ENCODE assay signal across 22 cellular contexts in genomic region chrX:7116081-7116480, GRCh38.
"Had no signal": no experiment of that assay in that cellular context is flagged by ENCODE, and none has a peak within 500 bp of the region (broad histone marks: within the 10 kb centered on the region; RNA-seq: fewer than 3 reads in every experiment).

No MANE protein-coding gene starts in this region.

- H3K9ac ChIP-seq: neural progenitor cell had no signal

- H3K27ac ChIP-seq: coronary artery, foreskin keratinocyte, hepatocyte, neural progenitor cell, ovary, right lobe of liver, spleen, stomach, thoracic aorta, transverse colon had no signal

- H2AFZ ChIP-seq: hepatocyte, neural progenitor cell had no signal

- H3K4me3 Mint-ChIP-seq: endodermal cell; natural killer cell treated with Interleukin-12 subunit alpha and Interleukin-12 subunit beta and Interleukin-15 and Interleukin-18, amount 100 ng/mL, for 72 hours; neural progenitor cell; stimulated activated naive B cell treated with anti-CD40 and anti-IgM and Interleukin-4, amounts not matched to agents 10 μg/mL and 1 μg/mL and 100 μg/mL, for 72 hours had no signal

- H3K4me1 ChIP-seq: foreskin keratinocyte, neural progenitor cell had no signal

- H3K27me3 Mint-ChIP-seq: natural killer cell treated with Interleukin-12 subunit alpha and Interleukin-12 subunit beta and Interleukin-15 and Interleukin-18, amount 100 ng/mL, for 72 hours; stimulated activated naive B cell treated with anti-CD40 and anti-IgM and Interleukin-4, amounts not matched to agents 10 μg/mL and 1 μg/mL and 100 μg/mL, for 72 hours had no signal

- H3K27me3 ChIP-seq: foreskin keratinocyte, hepatocyte, neural progenitor cell, ovary, right lobe of liver, spleen, stomach, transverse colon had no signal

- H3K4me3 ChIP-seq: coronary artery, hepatocyte, lung, neural progenitor cell, ovary, right lobe of liver, spleen, stomach, thoracic aorta, transverse colon had no signal

- H3K36me3 ChIP-seq: neural progenitor cell, ovary, right lobe of liver, stomach, thoracic aorta, transverse colon had no signal

- ATAC-seq: foreskin keratinocyte; natural killer cell treated with Interleukin-12 subunit alpha and Interleukin-12 subunit beta and Interleukin-15 and Interleukin-18, amount 100 ng/mL, for 72 hours; right lobe of liver had no signal

- H3K9me3 Mint-ChIP-seq: natural killer cell treated with Interleukin-12 subunit alpha and Interleukin-12 subunit beta and Interleukin-15 and Interleukin-18, amount 100 ng/mL, for 72 hours had no signal

- H3K27ac Mint-ChIP-seq: endodermal cell; natural killer cell treated with Interleukin-12 subunit alpha and Interleukin-12 subunit beta and Interleukin-15 and Interleukin-18, amount 100 ng/mL, for 72 hours; neural progenitor cell; stimulated activated naive B cell treated with anti-CD40 and anti-IgM and Interleukin-4, amounts not matched to agents 10 μg/mL and 1 μg/mL and 100 μg/mL, for 72 hours had no signal

- H3K36me3 Mint-ChIP-seq: natural killer cell treated with Interleukin-12 subunit alpha and Interleukin-12 subunit beta and Interleukin-15 and Interleukin-18, amount 100 ng/mL, for 72 hours had no signal

- H3K4me2 ChIP-seq: hepatocyte, neural progenitor cell had no signal

- H3K9me3 ChIP-seq: ovary, right lobe of liver, spleen, stomach, thoracic aorta, transverse colon had no signal

- DNase-seq: effector CD4-positive, alpha-beta T cell; endodermal cell; erythroblast; foreskin keratinocyte; kidney; midbrain; right lobe of liver; spleen; stimulated activated CD4-positive, alpha-beta T cell treated with anti-CD3 and anti-CD28 coated beads, Interleukin-15, amount 100 ng/mL, for 24 hours; stimulated activated CD4-positive, alpha-beta T cell treated with anti-CD3 and anti-CD28 coated beads, Interleukin-1b, Interleukin-23, amount 100 ng/mL, for 48 hours; stimulated activated CD4-positive, alpha-beta T cell treated with anti-CD3 and anti-CD28 coated beads, Interleukin-4, amount 100 ng/mL, for 24 hours; stimulated activated naive B cell treated with anti-CD40 and anti-IgM and Interleukin-4, amounts not matched to agents 10 μg/mL and 1 μg/mL and 100 μg/mL, for 72 hours; stomach; substantia nigra; transverse colon had no signal
